Comparison of ENCODE assay signal across 10 cellular contexts in genomic region chr11:43574949-43575915, GRCh38.
A peak's percentile ranks its signal among the peaks of the same experiment; 100 is the strongest.
DNase-seq lines count a peak whose midpoint lies in the region; ATAC-seq, FAIRE-seq and TF ChIP-seq lines count a peak whose summit lies in the region.
"Had no signal": no experiment of that assay in that cellular context is flagged by ENCODE, and none has a peak within 500 bp of the region (broad histone marks: within the 10 kb centered on the region; RNA-seq: fewer than 3 reads in every experiment).

No MANE protein-coding gene starts in this region.

- no peaks in the 10 kb centered on the region for H3K9me1 ChIP-seq in endothelial cell of umbilical vein (replicated peaks; ENCODE audit: control insufficient read depth, extremely low read depth, insufficient read depth, low read length)

- H3K27me3 ChIP-seq in endothelial cell of umbilical vein (ENCODE audit: control insufficient read depth in 2 of 2, insufficient read depth in 2 of 2, low read length in 2 of 2) (peaks cover 75 to 78% of the 10 kb centered on the region in 2 experiments), transverse colon (peaks cover 94% of the 10 kb centered on the region)

- TF ChIP-seq CTCF in endothelial cell of umbilical vein (IDR thresholded peaks at IDR 0.05; ENCODE audit: extremely low read depth in 1 of 2, insufficient read depth in 1 of 2, low read depth in 1 of 2, low read length in 2 of 2) (no peak), transverse colon (IDR thresholded peaks at IDR 0.05) (no peak)

- H3K9me3 Mint-ChIP-seq in naive thymus-derived CD8-positive, alpha-beta T cell, result peaks cover 0 to 4% (median 0%) of the 10 kb centered on the region in 9 donors

- peak in 1 of 2 donors; percentile 54 for ATAC-seq in naive thymus-derived CD8-positive, alpha-beta T cell
- no peak for ATAC-seq in HG03378 (IDR thresholded peaks at IDR 0.05; ENCODE audit: unreplicated experiment)

- WGBS in transverse colon (ENCODE audit: low coverage in 1 of 2), 2 donors, result 0 to 8% methylated on average over 1 to 51 of the region's 51 CpGs

- H3K27me3 Mint-ChIP-seq in naive thymus-derived CD8-positive, alpha-beta T cell, result peaks cover 47 to 85% (median 70%) of the 10 kb centered on the region in 5 donors

- peak overlapping the region in 1 of 10 donors; percentile 24 for H3K27ac Mint-ChIP-seq in naive thymus-derived CD8-positive, alpha-beta T cell

- intact Hi-C loops in endothelial cell of umbilical vein (cut with micrococcal nuclease) (loop anchor here (5.0 kb wide), 3 partner anchors 67 to 263 kb away; partner anchors contain the start of genes API5 and HSD17B12), transverse colon (cut with DNase I; ENCODE audit: low total_unique reads) (no loop called here)

- POLR2A ChIA-PET in endothelial cell of umbilical vein (lab: Charles Lee), result no interaction called here
- POLR2A ChIA-PET in naive thymus-derived CD8-positive, alpha-beta T cell (lab: Charles Lee), result no interaction called here

- no peak for FAIRE-seq in endothelial cell of umbilical vein (lab: Jason Lieb, UNC)

- H3K36me3 Mint-ChIP-seq in naive thymus-derived CD8-positive, alpha-beta T cell, result no peaks in the 10 kb centered on the region

- H3K4me3 ChIP-seq in endothelial cell of umbilical vein (replicated peaks in 1 of 3; ENCODE audit: insufficient read depth in 1 of 3, low read depth in 1 of 3, low read length in 3 of 3) (no peak overlapping the region), transverse colon (peak overlapping the region in 1 of 4 donors; percentile 40)
- H3K4me3 ChIP-seq: BLaER1, skin epidermis had no signal

- H3K4me1 ChIP-seq in endothelial cell of umbilical vein (ENCODE audit: control insufficient read depth, extremely low read depth, insufficient read depth, low read length) (peaks cover 5% of the 10 kb centered on the region), transverse colon (peaks cover 5 to 41% (median 25%) of the 10 kb centered on the region in 4 donors)
- H3K4me1 ChIP-seq: BLaER1 had no signal

- H3K36me3 ChIP-seq in endothelial cell of umbilical vein (ENCODE audit: control insufficient read depth in 2 of 2, extremely low read depth in 1 of 2, insufficient read depth in 2 of 2, low read length in 2 of 2) (no peaks in the 10 kb centered on the region), transverse colon (no peaks in the 10 kb centered on the region)
- H3K36me3 ChIP-seq: BLaER1 had no signal

- H3K4me2 ChIP-seq in endothelial cell of umbilical vein (ENCODE audit: insufficient read depth, low read length), result no peak overlapping the region
- H3K4me2 ChIP-seq: BLaER1 had no signal

- no peak for TF ChIP-seq EP300 in transverse colon (IDR thresholded peaks at IDR 0.05; ENCODE audit: low read depth)

- H3K9me3 ChIP-seq in endothelial cell of umbilical vein (replicated peaks; ENCODE audit: control insufficient read depth, insufficient read depth, low read length) (no peaks in the 10 kb centered on the region), transverse colon (no peaks in the 10 kb centered on the region)
- H3K9me3 ChIP-seq: BLaER1 had no signal

- no peaks in the 10 kb centered on the region for H3K79me2 ChIP-seq in endothelial cell of umbilical vein (ENCODE audit: control insufficient read depth, insufficient read depth, low read length)

- BruUV-seq in endothelial cell of umbilical vein (replicated peaks; lab: Mats Ljungman, UMichigan), result no TSS peak

- TF ChIP-seq POLR2A in endothelial cell of umbilical vein (IDR thresholded peaks at IDR 0.05; ENCODE audit: low read depth, low read length) (no peak), transverse colon (IDR thresholded peaks at IDR 0.05) (no peak)

- no peak overlapping the region for H3K9ac ChIP-seq in endothelial cell of umbilical vein (replicated peaks; ENCODE audit: extremely low read depth, insufficient read depth, low read length)
- H3K9ac ChIP-seq: BLaER1 had no signal

- peak; percentile 54 to 83 (median 63) for DNase-seq in NCI-H1417 (lab: John Stamatoyannopoulos, UW)
- DNase-seq in NCI-H1417 treated with DMSO at 0.1 percent for 48 hours (lab: John Stamatoyannopoulos, UW), result no peak
- DNase-seq in NCI-H748 (lab: John Stamatoyannopoulos, UW; ENCODE audit: unreplicated experiment), result peak; percentile 87
- DNase-seq in endothelial cell of umbilical vein (ENCODE audit: low read depth, low spot score), result peak; percentile 10
- peak in 1 of 10 donors; percentile 11 for DNase-seq in naive thymus-derived CD8-positive, alpha-beta T cell
- DNase-seq in transverse colon, result no peak
- DNase-seq in activated CD4-positive, alpha-beta T cell treated with anti-CD3 and anti-CD28 coated beads, Interleukin-2, amount 50 U/mL, for 4 hours, result no peak

- CTCF ChIA-PET in endothelial cell of umbilical vein (lab: Charles Lee), result interaction anchor here (1.2 to 5.1 kb wide), 5 partner anchors 9 to 277 kb away, joined by 3 to 39 read pairs (median 4); no protein-coding TSS in a partner anchor

- dilution Hi-C loops in endothelial cell of umbilical vein (cut with MboI; ENCODE audit: extremely low pct_ligation_motif_present, low sequenced_read_pairs), result no loop called here

- H4K20me1 ChIP-seq in endothelial cell of umbilical vein (replicated peaks; ENCODE audit: control insufficient read depth, extremely low read depth, insufficient read depth, low read length), result no peaks in the 10 kb centered on the region

- no peak overlapping the region for H2AFZ ChIP-seq in endothelial cell of umbilical vein (ENCODE audit: low read depth, low read length)

- no peak overlapping the region for H3K27ac ChIP-seq in endothelial cell of umbilical vein (ENCODE audit: insufficient read depth, low read depth, low read length)
- H3K27ac ChIP-seq in transverse colon, result no peak overlapping the region
- H3K27ac ChIP-seq: BLaER1, skin epidermis had no signal

- peaks cover 10 to 48% (median 28%) of the 10 kb centered on the region in 4 donors for H3K4me1 Mint-ChIP-seq in naive thymus-derived CD8-positive, alpha-beta T cell

- peak overlapping the region in 6 of 10 donors; percentile 4 to 84 (median 46) for H3K4me3 Mint-ChIP-seq in naive thymus-derived CD8-positive, alpha-beta T cell

- in situ Hi-C loops in transverse colon (cut with MboI; ENCODE audit: low pct_ligation_motif_present in 1 of 4, low pct_unique_long_range_greater_than_20kb in 1 of 4, low sequenced_read_pairs in 3 of 4), result no loop called here

TF ChIP-seq in endothelial cell of umbilical vein, 7 proteins besides CTCF, POLR2A, EP300 and RAD21:
- peak; percentile 96 for TF ChIP-seq EZH2 (IDR thresholded peaks at IDR 0.05; ENCODE audit: borderline replicate concordance, low read depth, low read length, severe bottlenecking)
- TF ChIP-seq MYC (IDR thresholded peaks at IDR 0.05; ENCODE audit: low read depth, low read length), result no peak
- no peak for TF ChIP-seq FOS (IDR thresholded peaks at IDR 0.05; ENCODE audit: borderline replicate concordance, insufficient read depth, low read length)
- TF ChIP-seq, protein P1, sequence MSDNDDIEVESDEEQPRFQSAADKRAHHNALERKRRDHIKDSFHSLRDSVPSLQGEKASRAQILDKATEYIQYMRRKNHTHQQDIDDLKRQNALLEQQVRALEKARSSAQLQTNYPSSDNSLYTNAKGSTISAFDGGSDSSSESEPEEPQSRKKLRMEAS (IDR thresholded peaks at IDR 0.05; ENCODE audit: insufficient read depth, insufficient read length), result no peak
- no peak for TF ChIP-seq GATA2 (IDR thresholded peaks at IDR 0.05; ENCODE audit: insufficient read depth, insufficient read length, low read depth, low read length)

Comparison
In these comparisons a context has a peak if more than half of its experiments do, and no peak if none do; other contexts are left out.
1. DNase-seq: peak in NCI-H1417 (3 of 3), NCI-H748 (single experiment) and endothelial cell of umbilical vein (single experiment); none in NCI-H1417 treated with DMSO at 0.1 percent for 48 hours (single experiment), transverse colon (single experiment) and activated CD4-positive, alpha-beta T cell treated with anti-CD3 and anti-CD28 coated beads, Interleukin-2, amount 50 U/mL, for 4 hours (0 of 2).